In the genomic region with DNA sequence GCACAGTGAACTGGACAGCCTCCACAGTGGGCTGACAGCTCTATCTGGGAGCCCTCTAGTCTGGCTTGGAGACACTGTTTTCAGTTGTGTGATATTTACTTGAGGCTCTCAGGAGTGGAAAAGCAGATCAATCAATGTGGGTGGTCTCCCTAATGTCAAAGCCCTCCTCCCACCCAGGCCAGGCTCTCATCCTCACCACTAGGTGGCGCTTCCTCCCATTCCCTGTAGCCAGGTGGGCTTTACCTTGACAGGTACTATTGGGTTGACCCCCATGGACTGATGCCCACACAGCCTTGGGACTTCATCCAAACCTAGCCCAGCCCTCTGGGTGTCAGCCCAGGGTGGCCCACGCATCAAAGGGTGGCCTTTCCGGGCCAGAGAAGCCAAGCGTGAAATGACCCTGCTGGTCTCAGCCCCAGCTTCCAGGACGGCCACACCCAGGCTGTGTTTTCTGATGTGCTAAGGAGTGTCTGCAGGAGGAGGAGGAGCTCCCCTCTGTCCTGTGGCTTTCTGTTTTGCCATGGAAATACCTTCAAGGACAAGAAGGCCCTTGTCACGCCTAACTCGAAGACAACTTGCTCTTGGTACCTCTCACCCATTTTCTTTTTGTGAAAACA, we compare ENCODE assay signal across 9 cellular contexts. TPM values are rescaled to one million over a fixed set of nuclear protein-coding genes. Genes with fewer than 3 reads are reported as not detected.
A peak's percentile ranks its signal among the peaks of the same experiment; 100 is the strongest.
DNase-seq lines count a peak whose midpoint lies in the region; ATAC-seq lines count a peak whose summit lies in the region.
"Had no signal": no experiment of that assay in that cellular context is flagged by ENCODE, and none has a peak within 500 bp of the region (broad histone marks: within the 10 kb centered on the region; RNA-seq: fewer than 3 reads in every experiment).

No MANE protein-coding gene starts in this region.

- no peak for ATAC-seq in GM21576 (IDR thresholded peaks at IDR 0.05; ENCODE audit: unreplicated experiment)
- ATAC-seq: Right ventricle myocardium inferior had no signal

- peak; percentile 23 for DNase-seq in stimulated activated CD4-positive, alpha-beta T cell treated with anti-CD3 and anti-CD28 coated beads, Interleukin-12 subunit alpha, Interleukin-12 subunit beta, amount 100 ng/mL, for 4 hours
- DNase-seq in stimulated activated CD4-positive, alpha-beta T cell treated with anti-CD3 and anti-CD28 coated beads, Interleukin-1b, Interleukin-23, amount 100 ng/mL, for 48 hours: no peak
- peak; percentile 35 for DNase-seq in activated CD8-positive, alpha-beta memory T cell treated with anti-CD3 and anti-CD28 coated beads, Interleukin-2, amount 50 U/mL, for 4 hours
- DNase-seq in iPS-NIHi11 (ENCODE audit: low spot score): peak; percentile 84
- DNase-seq in medulla oblongata (ENCODE audit: extremely low spot score): no peak
- no peak for DNase-seq in ureter (ENCODE audit: low spot score)
- DNase-seq in cortex of kidney (lab: John Stamatoyannopoulos, UW): no peak

RNA-seq across cellular contexts. Expression of gene CLIC6, which starts 54.0 kb away (rescaled TPM):
- 24.1 TPM for total RNA-seq in ureter

Comparison
In these comparisons a context has a peak if more than half of its experiments do, and no peak if none do; other contexts are left out.
1. DNase-seq: peak in stimulated activated CD4-positive, alpha-beta T cell treated with anti-CD3 and anti-CD28 coated beads, Interleukin-12 subunit alpha, Interleukin-12 subunit beta, amount 100 ng/mL, for 4 hours (single experiment), activated CD8-positive, alpha-beta memory T cell treated with anti-CD3 and anti-CD28 coated beads, Interleukin-2, amount 50 U/mL, for 4 hours (single experiment) and iPS-NIHi11 (single experiment); none in stimulated activated CD4-positive, alpha-beta T cell treated with anti-CD3 and anti-CD28 coated beads, Interleukin-1b, Interleukin-23, amount 100 ng/mL, for 48 hours (single experiment), medulla oblongata (single experiment), ureter (single experiment) and cortex of kidney (single experiment).